Comparison of ENCODE assay signal across 1 cellular context in the genomic region with DNA sequence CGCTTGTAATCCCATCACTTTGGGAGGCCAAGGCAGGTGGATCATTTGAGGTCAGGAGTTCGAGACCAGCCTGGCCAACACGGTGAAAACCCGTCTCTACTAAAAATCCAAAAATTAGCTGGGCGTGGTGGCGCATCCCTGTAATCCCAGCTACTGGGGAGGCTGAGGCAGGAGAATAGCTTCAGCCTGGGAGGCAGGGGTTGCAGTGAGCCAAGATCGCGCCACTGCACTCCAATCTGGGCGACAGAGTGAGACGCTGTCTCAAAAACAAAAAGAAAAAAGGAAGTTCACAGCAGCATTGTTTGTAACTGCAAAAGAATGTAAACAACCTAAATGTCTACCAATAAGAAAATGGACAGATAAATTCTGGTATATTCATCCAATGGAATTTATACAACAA. TPM values are rescaled to one million over a fixed set of nuclear protein-coding genes. Genes with fewer than 3 reads are reported as not detected.
"Had no signal": no experiment of that assay in that cellular context is flagged by ENCODE, and none has a peak within 500 bp of the region (broad histone marks: within the 10 kb centered on the region; RNA-seq: fewer than 3 reads in every experiment).

No MANE protein-coding gene starts in this region.

RNA-seq across cellular contexts. Expression of a gene that starts 2.9 kb away (rescaled TPM):
- total RNA-seq: right atrium auricular region had no signal
